1 cellular context compared by ENCODE assay signal in the genomic region with DNA sequence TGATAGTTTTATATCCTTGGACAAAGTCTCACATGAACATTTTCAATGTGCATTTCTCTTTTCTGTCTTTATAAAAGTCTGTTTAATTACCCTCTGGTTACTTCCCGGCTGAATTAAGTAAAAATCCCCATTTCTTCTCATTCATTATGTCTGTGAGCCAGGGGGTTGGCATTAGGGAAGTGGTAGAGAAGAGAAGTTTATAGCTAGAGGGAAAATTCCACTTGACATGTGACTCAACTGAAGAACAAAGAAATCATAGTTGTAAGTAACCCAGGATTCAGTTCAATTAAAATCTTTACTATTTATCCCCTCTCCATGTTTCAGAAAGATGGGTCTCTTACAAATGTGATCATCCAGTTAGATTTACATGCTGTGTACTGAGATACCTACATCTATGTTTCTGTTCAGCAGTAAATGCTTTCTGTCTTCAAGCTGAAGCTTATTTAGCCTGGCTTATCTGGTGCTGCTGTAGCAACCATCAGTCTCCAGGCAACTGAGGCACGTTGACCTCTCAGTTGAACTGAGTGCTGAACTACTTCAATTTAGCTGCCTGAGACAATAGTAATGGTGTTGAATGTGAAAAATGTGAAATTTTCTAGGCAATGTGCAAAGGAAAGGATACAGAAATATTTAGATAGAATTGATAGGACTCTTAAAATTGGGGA.
TF ChIP-seq lines count a peak whose summit lies in the region.

No MANE protein-coding gene starts in this region.

TF ChIP-seq in A549, 52 proteins besides CTCF, POLR2A, EP300 and RAD21 (continued from another document):
- TF ChIP-seq JUN (IDR thresholded peaks at IDR 0.05) = no peak
- TF ChIP-seq, protein P1, sequence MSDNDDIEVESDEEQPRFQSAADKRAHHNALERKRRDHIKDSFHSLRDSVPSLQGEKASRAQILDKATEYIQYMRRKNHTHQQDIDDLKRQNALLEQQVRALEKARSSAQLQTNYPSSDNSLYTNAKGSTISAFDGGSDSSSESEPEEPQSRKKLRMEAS (IDR thresholded peaks at IDR 0.05) = no peak
- TF ChIP-seq, protein P2, sequence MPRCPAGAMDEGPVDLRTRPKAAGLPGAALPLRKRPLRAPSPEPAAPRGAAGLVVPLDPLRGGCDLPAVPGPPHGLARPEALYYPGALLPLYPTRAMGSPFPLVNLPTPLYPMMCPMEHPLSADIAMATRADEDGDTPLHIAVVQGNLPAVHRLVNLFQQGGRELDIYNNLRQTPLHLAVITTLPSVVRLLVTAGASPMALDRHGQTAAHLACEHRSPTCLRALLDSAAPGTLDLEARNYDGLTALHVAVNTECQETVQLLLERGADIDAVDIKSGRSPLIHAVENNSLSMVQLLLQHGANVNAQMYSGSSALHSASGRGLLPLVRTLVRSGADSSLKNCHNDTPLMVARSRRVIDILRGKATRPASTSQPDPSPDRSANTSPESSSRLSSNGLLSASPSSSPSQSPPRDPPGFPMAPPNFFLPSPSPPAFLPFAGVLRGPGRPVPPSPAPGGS (IDR thresholded peaks at IDR 0.05) = no peak
- no peak for TF ChIP-seq CHD2 (IDR thresholded peaks at IDR 0.05; ENCODE audit: low read length, partially characterized antibody)
